1 cellular context compared by ENCODE assay signal in genomic region chr6:157997893-157998608, GRCh38.
TF ChIP-seq lines count a peak whose summit lies in the region.

No MANE protein-coding gene starts in this region.

TF ChIP-seq in H1, 55 proteins besides CTCF, POLR2A, EP300 and RAD21:
- TF ChIP-seq GTF2F1 (IDR thresholded peaks at IDR 0.05; ENCODE audit: borderline replicate concordance, low read depth, low read length) (no peak), E2F6 (IDR thresholded peaks at IDR 0.05) (no peak), CHD1 (IDR thresholded peaks at IDR 0.05; ENCODE audit: low read depth, low read length) (no peak), RXRA (IDR thresholded peaks at IDR 0.05; ENCODE audit: insufficient read depth, low read depth, low read length) (no peak), MAFK (IDR thresholded peaks at IDR 0.05; ENCODE audit: low read depth, low read length) (no peak), TCF12 (IDR thresholded peaks at IDR 0.05; ENCODE audit: low read depth, low read length) (0 out of 2 replicates have a peak, but pooled peaks have one; percentile 15)
